ENCODE assay signal across 23 cellular contexts in genomic region chr6:2557181-2557720, GRCh38.
"Had no signal": no experiment of that assay in that cellular context is flagged by ENCODE, and none has a peak within 500 bp of the region (broad histone marks: within the 10 kb centered on the region; RNA-seq: fewer than 3 reads in every experiment).

No MANE protein-coding gene starts in this region.

- FAIRE-seq: K562, RCC 7860 had no signal

- H3K36me3 Mint-ChIP-seq: IgD-negative memory B cell had no signal

- H3K4me1 Mint-ChIP-seq: IgD-negative memory B cell had no signal

- H3K36me3 ChIP-seq: SJSA1 had no signal

- ATAC-seq: K562 had no signal

- H3K4me3 ChIP-seq: K562, SJSA1, SK-N-MC had no signal

- H3K9ac ChIP-seq: KMS-11 had no signal

- H3K4me3 Mint-ChIP-seq: IgD-negative memory B cell had no signal

- H3K4me2 ChIP-seq: KMS-11 had no signal

- H3K27me3 ChIP-seq: SJSA1 had no signal

- H3K9me3 ChIP-seq: SJSA1 had no signal

- H3K27ac ChIP-seq: KMS-11, SK-N-MC had no signal

- DNase-seq: Kasumi-1, MM.1S, NCI-H1092 treated with DMSO at 0.1 percent for 48 hours, NCI-H1436, NCI-H187, NCI-H2029, NCI-H2081 treated with DMSO at 0.1 percent for 48 hours, NCI-H2171, NCI-H226, NCI-H446, NCI-H510A, NCI-H524 treated with DMSO at 0.1 percent for 48 hours, NCI-H69, NCI-H774, Right ventricle myocardium superior, RPMI8226, SIG-M5 had no signal
